Comparison of ENCODE assay signal across 1 cellular context in the genomic region with DNA sequence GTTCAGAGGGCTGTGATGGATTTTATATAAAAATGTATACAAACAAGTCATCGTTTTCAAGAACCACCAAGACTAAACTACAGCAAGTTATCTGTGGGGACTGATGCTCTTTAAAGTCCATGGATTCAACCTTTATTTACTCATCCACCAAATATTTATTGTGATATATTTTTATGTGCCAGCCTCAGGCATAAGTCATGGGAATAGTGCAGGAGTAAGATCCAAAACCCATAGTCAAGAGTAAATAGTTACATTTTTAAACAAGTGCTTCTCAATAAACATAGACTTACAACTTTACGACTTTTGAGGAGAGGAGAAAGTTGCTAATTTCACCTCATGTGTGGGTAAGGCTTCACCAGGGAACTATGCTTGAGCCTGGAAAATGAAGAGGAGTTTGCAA.
TF ChIP-seq lines count a peak whose summit lies in the region.

No MANE protein-coding gene starts in this region.

TF ChIP-seq in IMR-90, 13 proteins besides CTCF, POLR2A, EP300 and RAD21 (continued from another document):
- no peak for TF ChIP-seq BHLHE40 (IDR thresholded peaks at IDR 0.05; ENCODE audit: low read depth, low read length)
- TF ChIP-seq MAFK (IDR thresholded peaks at IDR 0.05; ENCODE audit: low read depth, low read length): no peak
- TF ChIP-seq USF2 (IDR thresholded peaks at IDR 0.05; ENCODE audit: low read depth, low read length): no peak
